Comparison of ENCODE assay signal across 25 cellular contexts in the genomic region with DNA sequence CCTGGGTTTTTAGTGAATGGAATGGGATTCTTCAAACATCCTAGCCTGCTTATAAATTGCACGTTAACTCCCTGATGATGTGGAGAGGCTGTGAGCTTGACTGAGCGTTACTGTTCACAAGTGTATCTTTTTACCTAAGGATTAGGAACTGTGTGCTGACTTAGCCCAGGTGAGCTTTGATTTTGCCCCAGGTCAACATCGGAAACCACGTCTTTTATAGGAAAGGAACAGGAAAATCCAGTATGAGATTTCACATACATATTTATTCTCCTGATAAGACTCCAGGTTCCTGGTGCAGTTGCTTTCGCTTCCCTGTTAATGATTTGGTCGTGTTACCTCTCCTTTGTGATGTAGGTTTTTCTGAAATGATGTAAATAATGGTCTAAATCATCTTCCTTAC.
DNase-seq lines count a peak whose midpoint lies in the region; ATAC-seq, FAIRE-seq and TF ChIP-seq lines count a peak whose summit lies in the region.
"Had no signal": no experiment of that assay in that cellular context is flagged by ENCODE, and none has a peak within 500 bp of the region (broad histone marks: within the 10 kb centered on the region; RNA-seq: fewer than 3 reads in every experiment).

No MANE protein-coding gene starts in this region.

- ATAC-seq in HG02571 (IDR thresholded peaks at IDR 0.05; ENCODE audit: unreplicated experiment) = no peak
- ATAC-seq: K562; left ventricle myocardium superior; stimulated activated naive CD8-positive, alpha-beta T cell treated with anti-CD3 and anti-CD28 coated beads, Interleukin-15, amount 100 ng/mL, for 72 hours; WTC11 had no signal

- H3K27ac Mint-ChIP-seq in nephron progenitor cell = peak overlapping the region; percentile 76
- H3K27ac Mint-ChIP-seq: activated CD4-positive, alpha-beta memory T cell treated with anti-CD3 and anti-CD28 coated beads, Interleukin-2, amount 10 ng/mL, durations not matched to agents 7 days and 5 days; stimulated activated naive CD8-positive, alpha-beta T cell treated with anti-CD3 and anti-CD28 coated beads, Interleukin-15, amount 100 ng/mL, for 72 hours; WTC11 had no signal

- H3K27ac ChIP-seq in A673 (ENCODE audit: low read depth, low read length, poor library complexity, severe bottlenecking) (peak overlapping the region; percentile 7), PC-9 (peak overlapping the region; percentile 69), endothelial cell of umbilical vein (ENCODE audit: insufficient read depth, low read depth, low read length) (no peak overlapping the region)
- H3K27ac ChIP-seq: BLaER1, spleen, upper lobe of left lung had no signal

- no peaks in the 10 kb centered on the region for H3K9me2 ChIP-seq in PC-9 (ENCODE audit: insufficient read depth)

- no peak overlapping the region for H3K4me3 Mint-ChIP-seq in nephron progenitor cell
- H3K4me3 Mint-ChIP-seq: activated CD4-positive, alpha-beta memory T cell treated with anti-CD3 and anti-CD28 coated beads, Interleukin-2, amount 10 ng/mL, durations not matched to agents 7 days and 5 days; central memory CD8-positive, alpha-beta T cell; stimulated activated naive CD8-positive, alpha-beta T cell treated with anti-CD3 and anti-CD28 coated beads, Interleukin-15, amount 100 ng/mL, for 72 hours; WTC11 had no signal

- intact Hi-C loops in A673 (cut with micrococcal nuclease; ENCODE audit: unreplicated experiment) (no loop called here), PC-9 (cut with micrococcal nuclease; ENCODE audit: unreplicated experiment) (loop anchor here (5.0 kb wide), 1 partner anchor 57 kb away; no protein-coding TSS in a partner anchor), endothelial cell of umbilical vein (cut with micrococcal nuclease) (no loop called here)

- H3K9me1 ChIP-seq in endothelial cell of umbilical vein (replicated peaks; ENCODE audit: control insufficient read depth, extremely low read depth, insufficient read depth, low read length) = no peaks in the 10 kb centered on the region

- H3K4me1 ChIP-seq in A673 (ENCODE audit: insufficient read depth, low read length, poor library complexity, severe bottlenecking) (peaks cover 42% of the 10 kb centered on the region), PC-9 (replicated peaks; ENCODE audit: insufficient read depth) (peaks cover 47% of the 10 kb centered on the region), endothelial cell of umbilical vein (ENCODE audit: control insufficient read depth, extremely low read depth, insufficient read depth, low read length) (peaks cover 24% of the 10 kb centered on the region)

- H4K20me1 ChIP-seq in PC-9 (ENCODE audit: insufficient read depth) (no peaks in the 10 kb centered on the region), endothelial cell of umbilical vein (replicated peaks; ENCODE audit: control insufficient read depth, extremely low read depth, insufficient read depth, low read length) (no peaks in the 10 kb centered on the region)
- H4K20me1 ChIP-seq: BLaER1 had no signal

- H3K4me3 ChIP-seq in A673 (ENCODE audit: low read depth, low read length, poor library complexity, severe bottlenecking) (no peak overlapping the region), PC-9 (peak overlapping the region; percentile 26; the same call in 1 of the 2 replicates), endothelial cell of umbilical vein (replicated peaks in 1 of 3; ENCODE audit: insufficient read depth in 1 of 3, low read depth in 1 of 3, low read length in 3 of 3) (no peak overlapping the region)
- H3K4me3 ChIP-seq: BLaER1, K562, spleen, upper lobe of left lung had no signal

- peaks cover 3% of the 10 kb centered on the region for H3K9me3 Mint-ChIP-seq in nephron progenitor cell
- H3K9me3 Mint-ChIP-seq: stimulated activated naive CD8-positive, alpha-beta T cell treated with anti-CD3 and anti-CD28 coated beads, Interleukin-15, amount 100 ng/mL, for 72 hours had no signal

- BruUV-seq in A673 (replicated peaks; lab: Mats Ljungman, UMichigan) = no TSS peak
- no TSS peak for BruUV-seq in PC-9 (replicated peaks; lab: Mats Ljungman, UMichigan)
- no TSS peak for BruUV-seq in endothelial cell of umbilical vein (replicated peaks; lab: Mats Ljungman, UMichigan)

- H3K27me3 ChIP-seq in A673 (replicated peaks; ENCODE audit: insufficient read depth, low read depth, low read length, poor library complexity) = no peaks in the 10 kb centered on the region
- H3K27me3 ChIP-seq in PC-9 (ENCODE audit: insufficient read depth, low read depth) = no peaks in the 10 kb centered on the region
- no peaks in the 10 kb centered on the region for H3K27me3 ChIP-seq in endothelial cell of umbilical vein (ENCODE audit: control insufficient read depth in 2 of 2, insufficient read depth in 2 of 2, low read length in 2 of 2)
- H3K27me3 ChIP-seq: BLaER1, spleen, upper lobe of left lung had no signal

- no peak overlapping the region for H3K9ac ChIP-seq in endothelial cell of umbilical vein (replicated peaks; ENCODE audit: extremely low read depth, insufficient read depth, low read length)
- H3K9ac ChIP-seq: BLaER1 had no signal

- H2AFZ ChIP-seq in PC-9 (peak overlapping the region; percentile 29; the same call in 1 of the 2 replicates), endothelial cell of umbilical vein (ENCODE audit: low read depth, low read length) (peak overlapping the region; percentile 44)

- no peak for FAIRE-seq in endothelial cell of umbilical vein (lab: Jason Lieb, UNC)
- FAIRE-seq: G401.6, K562, RCC 7860 had no signal

- peaks cover 7% of the 10 kb centered on the region for H3K27me3 Mint-ChIP-seq in nephron progenitor cell (ENCODE audit: low read depth, poor library complexity)
- H3K27me3 Mint-ChIP-seq: activated CD4-positive, alpha-beta memory T cell treated with anti-CD3 and anti-CD28 coated beads, Interleukin-2, amount 10 ng/mL, durations not matched to agents 7 days and 5 days; central memory CD8-positive, alpha-beta T cell had no signal

- no peaks in the 10 kb centered on the region for H3K36me3 Mint-ChIP-seq in nephron progenitor cell (ENCODE audit: low read depth)
- H3K36me3 Mint-ChIP-seq: WTC11 had no signal

- no peak for TF ChIP-seq POLR2A in endothelial cell of umbilical vein (IDR thresholded peaks at IDR 0.05; ENCODE audit: low read depth, low read length)

- DNase-seq in A673 (ENCODE audit: low spot score) (no peak), PC-9 (peak; percentile 37 to 95), endothelial cell of umbilical vein (ENCODE audit: low read depth, low spot score) (peak; percentile 45), nephron progenitor cell (no peak), HuH-7 (ENCODE audit: low spot score) (no peak), pons (ENCODE audit: low spot score) (no peak), NCI-H1092 treated with DMSO at 0.1 percent for 48 hours (lab: John Stamatoyannopoulos, UW) (no peak)
- DNase-seq: activated CD4-positive, alpha-beta memory T cell treated with anti-CD3 and anti-CD28 coated beads, Interleukin-2, amount 10 ng/mL, durations not matched to agents 7 days and 5 days; activated T-cell treated with anti-CD3 and anti-CD28 coated beads, Interleukin-2, amount 50 U/mL, for 1 hour; amygdala; DMS 273 treated with DMSO at 0.1 percent for 48 hours; left ventricle myocardium superior; NCI-H1694; NCI-H2227 treated with DMSO at 0.1 percent for 48 hours; spleen; stimulated activated CD4-positive, alpha-beta T cell treated with anti-CD3 and anti-CD28 coated beads, Interleukin-4, amount 100 ng/mL, for 4 hours; stimulated activated naive CD8-positive, alpha-beta T cell treated with anti-CD3 and anti-CD28 coated beads, Interleukin-15, amount 100 ng/mL, for 72 hours; upper lobe of left lung had no signal

- no peak for TF ChIP-seq CTCF in A673 (conservative IDR thresholded peaks at IDR 0.05; ENCODE audit: low read depth, low read length)
- no peak for TF ChIP-seq CTCF in PC-9 (conservative IDR thresholded peaks at IDR 0.05)
- TF ChIP-seq CTCF in endothelial cell of umbilical vein (IDR thresholded peaks at IDR 0.05; ENCODE audit: extremely low read depth in 1 of 2, insufficient read depth in 1 of 2, low read depth in 1 of 2, low read length in 2 of 2) = no peak
- no peak for TF ChIP-seq CTCF in nephron progenitor cell (IDR thresholded peaks at IDR 0.05)

- H3K36me3 ChIP-seq in A673 (ENCODE audit: insufficient read depth, low read length, poor library complexity, severe bottlenecking) = no peaks in the 10 kb centered on the region
- H3K36me3 ChIP-seq in PC-9 (ENCODE audit: low read depth) = no peaks in the 10 kb centered on the region
- H3K36me3 ChIP-seq in endothelial cell of umbilical vein (ENCODE audit: control insufficient read depth in 2 of 2, extremely low read depth in 1 of 2, insufficient read depth in 2 of 2, low read length in 2 of 2) = no peaks in the 10 kb centered on the region
- H3K36me3 ChIP-seq: BLaER1, spleen, upper lobe of left lung had no signal

- peaks cover 23% of the 10 kb centered on the region; the same call in 1 of the 2 replicates for H3F3A ChIP-seq in PC-9 (ENCODE audit: insufficient read depth, low read depth)

- dilution Hi-C loops in endothelial cell of umbilical vein (cut with MboI; ENCODE audit: extremely low pct_ligation_motif_present, low sequenced_read_pairs) = no loop called here

- H3K79me2 ChIP-seq in PC-9 (ENCODE audit: low read depth) (no peaks in the 10 kb centered on the region), endothelial cell of umbilical vein (ENCODE audit: control insufficient read depth, insufficient read depth, low read length) (no peaks in the 10 kb centered on the region)

- CTCF ChIA-PET in A673 (lab: Charles Lee) (no interaction called here), PC-9 (lab: Charles Lee) (interaction anchor here (0.5 to 1.9 kb wide), 3 partner anchors 18 to 298 kb away, joined by 3 to 14 read pairs (median 3); no protein-coding TSS in a partner anchor), endothelial cell of umbilical vein (lab: Charles Lee) (interaction anchor here (1.1 to 2.8 kb wide), 3 partner anchors 11 to 18 kb away, joined by 3 to 17 read pairs (median 7); no protein-coding TSS in a partner anchor)

- H3K4me2 ChIP-seq in PC-9 (peak overlapping the region; percentile 69), endothelial cell of umbilical vein (ENCODE audit: insufficient read depth, low read length) (peak overlapping the region; percentile 13)
- H3K4me2 ChIP-seq: BLaER1 had no signal

- peaks cover 85% of the 10 kb centered on the region for H3K4me1 Mint-ChIP-seq in nephron progenitor cell
- H3K4me1 Mint-ChIP-seq: central memory CD8-positive, alpha-beta T cell had no signal

- POLR2A ChIA-PET in A673 (lab: Charles Lee; ENCODE audit: low non-redundant PET) = no interaction called here
- POLR2A ChIA-PET in PC-9 (lab: Charles Lee; ENCODE audit: unreplicated experiment) = interaction anchor here (0.6 to 1.6 kb wide), 3 partner anchors 14 to 74 kb away, joined by 3 to 8 read pairs (median 6); no protein-coding TSS in a partner anchor
- POLR2A ChIA-PET in endothelial cell of umbilical vein (lab: Charles Lee) = no interaction called here

- H3K9me3 ChIP-seq in A673 (ENCODE audit: low read depth, low read length, poor library complexity, severe bottlenecking) (no peaks in the 10 kb centered on the region), PC-9 (ENCODE audit: insufficient read depth, low read depth) (no peaks in the 10 kb centered on the region), endothelial cell of umbilical vein (replicated peaks; ENCODE audit: control insufficient read depth, insufficient read depth, low read length) (no peaks in the 10 kb centered on the region)
- H3K9me3 ChIP-seq: BLaER1, spleen, upper lobe of left lung had no signal

TF ChIP-seq in endothelial cell of umbilical vein, 7 proteins besides CTCF, POLR2A, EP300 and RAD21 (continues in another document):
- no peak for TF ChIP-seq FOS (IDR thresholded peaks at IDR 0.05; ENCODE audit: borderline replicate concordance, insufficient read depth, low read length)

Comparison
In these comparisons a context has a peak if more than half of its experiments do, and no peak if none do; other contexts are left out.
1. DNase-seq: peak in PC-9 (2 of 2) and endothelial cell of umbilical vein (single experiment); none in A673 (single experiment), nephron progenitor cell (single experiment), HuH-7 (single experiment), pons (single experiment) and NCI-H1092 treated with DMSO at 0.1 percent for 48 hours (single experiment).